37 cellular contexts compared by ENCODE assay signal in genomic region chr20:59657459-59658046, GRCh38. TPM values are rescaled to one million over a fixed set of nuclear protein-coding genes. Genes with fewer than 3 reads are reported as not detected.
"Had no signal": no experiment of that assay in that cellular context is flagged by ENCODE, and none has a peak within 500 bp of the region (broad histone marks: within the 10 kb centered on the region; RNA-seq: fewer than 3 reads in every experiment).

No MANE protein-coding gene starts in this region.

- H3K4me3 Mint-ChIP-seq: activated CD4-positive, alpha-beta memory T cell treated with anti-CD3 and anti-CD28 coated beads, Interleukin-2, amount 10 ng/mL, durations not matched to agents 7 days and 5 days; activated CD8-positive, alpha-beta memory T cell treated with anti-CD3 and anti-CD28 coated beads, Interleukin-2, amount 10 ng/mL, durations not matched to agents 7 days and 5 days; activated naive CD8-positive, alpha-beta T cell treated with anti-CD3 and anti-CD28 coated beads for 36 hours; activated T-cell treated with anti-CD3 and anti-CD28 coated beads, Interleukin-2, amount 50 U/mL, for 72 hours; activated T-helper 17 cell treated with anti-CD3 and anti-CD28 coated beads, Interleukin-2, amount 50 U/mL, for 72 hours; brain had no signal

- H3K4me2 ChIP-seq: KMS-11 had no signal

- H3K36me3 Mint-ChIP-seq: activated CD8-positive, alpha-beta memory T cell treated with anti-CD3 and anti-CD28 coated beads, Interleukin-2, amount 10 ng/mL, durations not matched to agents 7 days and 5 days; activated naive CD8-positive, alpha-beta T cell treated with anti-CD3 and anti-CD28 coated beads for 36 hours had no signal

- H3K27ac ChIP-seq: KMS-11, VCaP had no signal

- ATAC-seq: activated CD8-positive, alpha-beta memory T cell treated with anti-CD3 and anti-CD28 coated beads, Interleukin-2, amount 10 ng/mL, durations not matched to agents 7 days and 5 days; activated T-cell treated with anti-CD3 and anti-CD28 coated beads, Interleukin-2, amount 50 U/mL, for 72 hours; activated T-helper 17 cell treated with anti-CD3 and anti-CD28 coated beads, Interleukin-2, amount 50 U/mL, for 72 hours had no signal

- H3K27me3 Mint-ChIP-seq: activated CD8-positive, alpha-beta memory T cell treated with anti-CD3 and anti-CD28 coated beads, Interleukin-2, amount 10 ng/mL, durations not matched to agents 7 days and 5 days had no signal

- H3K27ac Mint-ChIP-seq: activated CD4-positive, alpha-beta memory T cell treated with anti-CD3 and anti-CD28 coated beads, Interleukin-2, amount 10 ng/mL, durations not matched to agents 7 days and 5 days; activated CD8-positive, alpha-beta memory T cell treated with anti-CD3 and anti-CD28 coated beads, Interleukin-2, amount 10 ng/mL, durations not matched to agents 7 days and 5 days; activated naive CD8-positive, alpha-beta T cell treated with anti-CD3 and anti-CD28 coated beads for 36 hours; activated T-cell treated with anti-CD3 and anti-CD28 coated beads, Interleukin-2, amount 50 U/mL, for 72 hours; activated T-helper 17 cell treated with anti-CD3 and anti-CD28 coated beads, Interleukin-2, amount 50 U/mL, for 72 hours; brain had no signal

- DNase-seq: activated CD4-positive, alpha-beta memory T cell treated with anti-CD3 and anti-CD28 coated beads, Interleukin-2, amount 10 ng/mL, durations not matched to agents 7 days and 5 days; activated CD4-positive, alpha-beta T cell treated with anti-CD3 and anti-CD28 coated beads for 1 hour; activated CD4-positive, alpha-beta T cell treated with anti-CD3 and anti-CD28 coated beads for 48 hours; activated CD4-positive, CD25-positive, alpha-beta regulatory T cell; activated CD8-positive, alpha-beta memory T cell treated with anti-CD3 and anti-CD28 coated beads for 24 hours; activated CD8-positive, alpha-beta memory T cell treated with anti-CD3 and anti-CD28 coated beads, Interleukin-2, amount 10 ng/mL, durations not matched to agents 7 days and 5 days; activated CD8-positive, alpha-beta memory T cell treated with anti-CD3 and anti-CD28 coated beads, Interleukin-2, amount 50 U/mL, for 48 hours; activated effector memory CD4-positive, alpha-beta T cell treated with anti-CD3 and anti-CD28 coated beads, Interleukin-2, amount 50 U/mL, for 16 hours; activated naive CD4-positive, alpha-beta T cell; activated naive CD4-positive, alpha-beta T cell treated with anti-CD3 and anti-CD28 coated beads, Interleukin-2, amount 50 U/mL, for 16 hours; activated naive CD8-positive, alpha-beta T cell treated with anti-CD3 and anti-CD28 coated beads for 36 hours; activated T-cell treated with anti-CD3 and anti-CD28 coated beads, Interleukin-2, amount 50 U/mL, for 72 hours; amygdala; caudate nucleus; cerebellar nuclear complex; MM.1S; MV-4-11; NCI-H1092; NCI-H1417; NCI-H146; NCI-H187 treated with DMSO at 0.1 percent for 48 hours; NCI-H2081; NCI-H226; NCI-H446 treated with DMSO at 0.1 percent for 48 hours; NCI-H524; NCI-H69; NK-92 treated with Interleukin-12 subunit alpha and Interleukin-12 subunit beta, amount 100 ng/mL, for 24 hours; OCI-M1; Right ventricle myocardium superior; SW 1271; T-helper 1 cell; T-helper 2 cell; T-helper 9 cell had no signal

- H3K4me1 Mint-ChIP-seq: activated CD4-positive, alpha-beta memory T cell treated with anti-CD3 and anti-CD28 coated beads, Interleukin-2, amount 10 ng/mL, durations not matched to agents 7 days and 5 days; activated CD8-positive, alpha-beta memory T cell treated with anti-CD3 and anti-CD28 coated beads, Interleukin-2, amount 10 ng/mL, durations not matched to agents 7 days and 5 days; activated naive CD8-positive, alpha-beta T cell treated with anti-CD3 and anti-CD28 coated beads for 36 hours; activated T-helper 17 cell treated with anti-CD3 and anti-CD28 coated beads, Interleukin-2, amount 50 U/mL, for 72 hours had no signal

- H3K9ac ChIP-seq: KMS-11 had no signal

RNA-seq across cellular contexts. Expression of gene PHACTR3, which starts 53.2 kb away (rescaled TPM):
- total RNA-seq: activated CD4-positive, alpha-beta memory T cell treated with anti-CD3 and anti-CD28 coated beads, Interleukin-2, amount 10 ng/mL, durations not matched to agents 7 days and 5 days; activated CD8-positive, alpha-beta memory T cell treated with anti-CD3 and anti-CD28 coated beads, Interleukin-2, amount 10 ng/mL, durations not matched to agents 7 days and 5 days; activated naive CD8-positive, alpha-beta T cell treated with anti-CD3 and anti-CD28 coated beads for 36 hours; activated T-cell treated with anti-CD3 and anti-CD28 coated beads, Interleukin-2, amount 50 U/mL, for 72 hours; activated T-helper 17 cell treated with anti-CD3 and anti-CD28 coated beads, Interleukin-2, amount 50 U/mL, for 72 hours had no signal
